In the genomic region with DNA sequence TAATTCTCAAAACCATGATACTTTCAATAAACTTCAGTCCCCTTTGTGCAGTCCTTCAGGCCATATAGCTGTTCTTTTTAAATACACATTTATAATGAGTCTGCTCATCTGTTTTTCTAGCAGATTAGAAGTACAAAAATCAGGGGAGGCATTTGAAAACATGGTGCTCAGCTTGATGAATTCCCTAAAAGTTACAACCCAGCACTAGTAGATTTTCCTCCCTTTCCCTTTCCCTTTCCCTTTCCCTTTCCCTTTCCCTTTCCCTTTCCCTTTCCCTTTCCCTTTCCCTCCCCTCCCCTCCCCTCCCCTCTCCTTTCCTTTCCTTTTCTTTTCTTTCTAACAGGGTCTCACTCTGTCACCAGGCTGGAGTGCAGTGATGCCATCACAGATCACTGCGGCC, we compare ENCODE assay signal across 22 cellular contexts.
"Had no signal": no experiment of that assay in that cellular context is flagged by ENCODE, and none has a peak within 500 bp of the region (broad histone marks: within the 10 kb centered on the region; RNA-seq: fewer than 3 reads in every experiment).

No MANE protein-coding gene starts in this region.

- H3K4me3 ChIP-seq: coronary artery, esophagus squamous epithelium, gastrocnemius medialis, heart right ventricle, left lung, lower lobe of right lung, mucosa of descending colon had no signal

- H3K27ac Mint-ChIP-seq: effector memory CD8-positive, alpha-beta T cell; endodermal cell; mesothelial cell of epicardium; naive B cell had no signal

- H3K36me3 Mint-ChIP-seq: mesothelial cell of epicardium, naive B cell had no signal

- H3K9me3 Mint-ChIP-seq: endodermal cell, mesothelial cell of epicardium, naive B cell had no signal

- H3K27me3 Mint-ChIP-seq: effector memory CD8-positive, alpha-beta T cell had no signal

- H3K27me3 ChIP-seq: esophagus squamous epithelium, gastrocnemius medialis, heart right ventricle, left lung had no signal

- H3K4me3 Mint-ChIP-seq: effector memory CD8-positive, alpha-beta T cell; endodermal cell; mesothelial cell of epicardium; naive B cell had no signal

- H3K4me1 ChIP-seq: gastrocnemius medialis, heart right ventricle, left lung, lower lobe of right lung had no signal

- H3K9me3 ChIP-seq: esophagus squamous epithelium, gastrocnemius medialis, left lung, lower lobe of right lung, mucosa of descending colon had no signal

- H3K27ac ChIP-seq: coronary artery, epithelial cell of prostate, esophagus squamous epithelium, gastrocnemius medialis, heart right ventricle, left lung, lower lobe of right lung had no signal

- H3K36me3 ChIP-seq: esophagus squamous epithelium, gastrocnemius medialis, heart right ventricle, left lung, lower lobe of right lung had no signal

- DNase-seq: effector CD8-positive, alpha-beta T cell; effector memory CD8-positive, alpha-beta T cell; endodermal cell; erythroblast; esophagus squamous epithelium; foreskin fibroblast; foreskin melanocyte; gastrocnemius medialis; glutamatergic neuron; head of caudate nucleus; heart right ventricle; hippocampal formation; left cardiac atrium; left lung; left ventricle myocardium superior; lower lobe of right lung; mesenchymal stem cell; mucosa of descending colon; naive B cell had no signal

- H3K4me1 Mint-ChIP-seq: endodermal cell, mesothelial cell of epicardium, naive B cell had no signal
